Comparison of ENCODE assay signal across 17 cellular contexts in genomic region chrX:10582215-10582733, GRCh38. TPM values are rescaled to one million over a fixed set of nuclear protein-coding genes. Genes with fewer than 3 reads are reported as not detected.
A peak's percentile ranks its signal among the peaks of the same experiment; 100 is the strongest.
DNase-seq lines count a peak whose midpoint lies in the region; ATAC-seq and TF ChIP-seq lines count a peak whose summit lies in the region.
"Had no signal": no experiment of that assay in that cellular context is flagged by ENCODE, and none has a peak within 500 bp of the region (broad histone marks: within the 10 kb centered on the region; RNA-seq: fewer than 3 reads in every experiment).

No MANE protein-coding gene starts in this region.

- WGBS in right lobe of liver (ENCODE audit: insufficient coverage, low coverage, low lambda C conversion rate, missing lambda C conversion rate) = 56% methylated on average over 3 of the region's 3 CpGs

- no peaks in the 10 kb centered on the region for H3K36me3 Mint-ChIP-seq in stimulated activated effector memory CD8-positive, alpha-beta T cell treated with anti-CD3 and anti-CD28 coated beads, Interleukin-12 subunit alpha, Interleukin-12 subunit beta, amount 100 ng/mL, for 72 hours
- H3K36me3 Mint-ChIP-seq in CD4-positive, alpha-beta T cell (ENCODE audit: low read depth) = no peaks in the 10 kb centered on the region

- no peaks in the 10 kb centered on the region for H3K9me3 ChIP-seq in right lobe of liver
- H3K9me3 ChIP-seq in CD4-positive, alpha-beta T cell (ENCODE audit: control insufficient read depth, low read length) = peaks cover 7% of the 10 kb centered on the region

- H3K27ac Mint-ChIP-seq in stimulated activated effector memory CD8-positive, alpha-beta T cell treated with anti-CD3 and anti-CD28 coated beads, Interleukin-12 subunit alpha, Interleukin-12 subunit beta, amount 100 ng/mL, for 72 hours = no peak overlapping the region
- no peak overlapping the region for H3K27ac Mint-ChIP-seq in CD4-positive, alpha-beta T cell

- H3K27me3 ChIP-seq in right lobe of liver = no peaks in the 10 kb centered on the region
- no peaks in the 10 kb centered on the region for H3K27me3 ChIP-seq in CD4-positive, alpha-beta T cell (ENCODE audit: control insufficient read depth, insufficient read depth, low read length)
- H3K27me3 ChIP-seq: heart right ventricle, tibial artery had no signal

- POLR2A ChIA-PET in CD4-positive, alpha-beta T cell (lab: Charles Lee) = no interaction called here

- peaks cover 0 to 7% (median 0%) of the 10 kb centered on the region in 4 donors for H3K4me1 ChIP-seq in right lobe of liver

- intact Hi-C loops in right lobe of liver (cut with DNase I) = no loop called here
- intact Hi-C loops in CD4-positive, alpha-beta T cell (cut with DNase I, micrococcal nuclease) = no loop called here

- TF ChIP-seq CTCF in cardiac fibroblast (IDR thresholded peaks at IDR 0.05; ENCODE audit: low read depth, low read length) (no peak), right lobe of liver (IDR thresholded peaks at IDR 0.05) (no peak)
- TF ChIP-seq CTCF in CD4-positive, alpha-beta T cell (IDR thresholded peaks at IDR 0.05) = no peak

- DNase-seq in EL (peak; percentile 17), NCI-H226 (peak; percentile 84), cardiac fibroblast (ENCODE audit: low read depth in 2 of 2) (peak; percentile 40 to 58), right lobe of liver (no peak), HuH-7 (ENCODE audit: low spot score) (no peak)
- no peak for DNase-seq in stimulated activated effector memory CD8-positive, alpha-beta T cell treated with anti-CD3 and anti-CD28 coated beads, Interleukin-12 subunit alpha, Interleukin-12 subunit beta, amount 100 ng/mL, for 72 hours (ENCODE audit: low spot score in 2 of 2)
- no peak for DNase-seq in CD4-positive, alpha-beta T cell
- DNase-seq: activated CD4-positive, alpha-beta T cell treated with anti-CD3 and anti-CD28 coated beads, Interleukin-2, amount 50 U/mL, for 4 hours; activated T-cell treated with anti-CD3 and anti-CD28 coated beads, Interleukin-2, amount 50 U/mL, for 4 hours; AML-193; heart right ventricle; MM.1S; SHP77; stimulated activated CD8-positive, alpha-beta memory T cell treated with anti-CD3 and anti-CD28 coated beads, Interleukin-4, amount 100 ng/mL, for 48 hours; T-helper 9 cell; tibial artery had no signal

- no peaks in the 10 kb centered on the region for H3K36me3 ChIP-seq in right lobe of liver
- H3K36me3 ChIP-seq: heart right ventricle had no signal

- H3K9me3 Mint-ChIP-seq in stimulated activated effector memory CD8-positive, alpha-beta T cell treated with anti-CD3 and anti-CD28 coated beads, Interleukin-12 subunit alpha, Interleukin-12 subunit beta, amount 100 ng/mL, for 72 hours = no peaks in the 10 kb centered on the region
- no peaks in the 10 kb centered on the region for H3K9me3 Mint-ChIP-seq in CD4-positive, alpha-beta T cell

- H3K27ac ChIP-seq in right lobe of liver = peak overlapping the region in 1 of 3 donors; percentile 20
- H3K27ac ChIP-seq in CD4-positive, alpha-beta T cell (ENCODE audit: low read depth, low read length) = no peak overlapping the region
- H3K27ac ChIP-seq: heart right ventricle, tibial artery had no signal

- no peak overlapping the region for H3K4me3 ChIP-seq in cardiac fibroblast (replicated peaks in 1 of 2; ENCODE audit: low read depth in 2 of 2, low read length in 2 of 2)
- H3K4me3 ChIP-seq in right lobe of liver = no peak overlapping the region
- H3K4me3 ChIP-seq: heart right ventricle, tibial artery had no signal

- TF ChIP-seq POLR2A in right lobe of liver (IDR thresholded peaks at IDR 0.05) = no peak

- no peaks in the 10 kb centered on the region for H3K27me3 Mint-ChIP-seq in CD4-positive, alpha-beta T cell

- CTCF ChIA-PET in CD4-positive, alpha-beta T cell (lab: Charles Lee) = no interaction called here

- H3K4me3 Mint-ChIP-seq in stimulated activated effector memory CD8-positive, alpha-beta T cell treated with anti-CD3 and anti-CD28 coated beads, Interleukin-12 subunit alpha, Interleukin-12 subunit beta, amount 100 ng/mL, for 72 hours = no peak overlapping the region
- no peak overlapping the region for H3K4me3 Mint-ChIP-seq in CD4-positive, alpha-beta T cell
- H3K4me3 Mint-ChIP-seq: activated T-cell treated with anti-CD3 and anti-CD28 coated beads, Interleukin-2, amount 50 U/mL, for 4 hours had no signal

- peak; percentile 43 to 72 (median 54) for ATAC-seq in right lobe of liver
- ATAC-seq in stimulated activated effector memory CD8-positive, alpha-beta T cell treated with anti-CD3 and anti-CD28 coated beads, Interleukin-12 subunit alpha, Interleukin-12 subunit beta, amount 100 ng/mL, for 72 hours = no peak
- ATAC-seq in GM19395 (IDR thresholded peaks at IDR 0.05; ENCODE audit: unreplicated experiment) = no peak
- ATAC-seq in CD4-positive, alpha-beta T cell (ENCODE audit: poor library complexity) = no peak
- ATAC-seq: activated T-cell treated with anti-CD3 and anti-CD28 coated beads, Interleukin-2, amount 50 U/mL, for 4 hours had no signal

- H3K4me1 Mint-ChIP-seq in stimulated activated effector memory CD8-positive, alpha-beta T cell treated with anti-CD3 and anti-CD28 coated beads, Interleukin-12 subunit alpha, Interleukin-12 subunit beta, amount 100 ng/mL, for 72 hours = no peaks in the 10 kb centered on the region
- no peaks in the 10 kb centered on the region for H3K4me1 Mint-ChIP-seq in CD4-positive, alpha-beta T cell (ENCODE audit: low read depth)

RNA-seq across cellular contexts. Expression of gene MID1, which starts 38.1 kb away (rescaled TPM):
- 1 to 10 TPM; 2.2 to 10.0 (median 4.6) TPM for total RNA-seq in right lobe of liver
- under 1 TPM in 1 of 2 experiments, not detected in 1; 0.19 TPM for total RNA-seq in CD4-positive, alpha-beta T cell

Comparison
In these comparisons a context has a peak if more than half of its experiments do, and no peak if none do; other contexts are left out.
1. DNase-seq: peak in EL (single experiment), NCI-H226 (single experiment) and cardiac fibroblast (2 of 2); none in right lobe of liver (0 of 3), HuH-7 (single experiment), stimulated activated effector memory CD8-positive, alpha-beta T cell treated with anti-CD3 and anti-CD28 coated beads, Interleukin-12 subunit alpha, Interleukin-12 subunit beta, amount 100 ng/mL, for 72 hours (0 of 2) and CD4-positive, alpha-beta T cell (0 of 10).
2. ATAC-seq: peak in right lobe of liver (4 of 4); none in stimulated activated effector memory CD8-positive, alpha-beta T cell treated with anti-CD3 and anti-CD28 coated beads, Interleukin-12 subunit alpha, Interleukin-12 subunit beta, amount 100 ng/mL, for 72 hours (single experiment), GM19395 (single experiment) and CD4-positive, alpha-beta T cell (single experiment).